Comparison of ENCODE assay signal across 24 cellular contexts in genomic region chr12:129848921-129849320, GRCh38. TPM values are rescaled to one million over a fixed set of nuclear protein-coding genes. Genes with fewer than 3 reads are reported as not detected.
A peak's percentile ranks its signal among the peaks of the same experiment; 100 is the strongest.
DNase-seq lines count a peak whose midpoint lies in the region; ATAC-seq, FAIRE-seq and TF ChIP-seq lines count a peak whose summit lies in the region.
"Had no signal": no experiment of that assay in that cellular context is flagged by ENCODE, and none has a peak within 500 bp of the region (broad histone marks: within the 10 kb centered on the region; RNA-seq: fewer than 3 reads in every experiment).

No MANE protein-coding gene starts in this region.

- TF ChIP-seq POLR2A in H54 (IDR thresholded peaks at IDR 0.05; ENCODE audit: low read depth, low read length), result no peak

- peak overlapping the region; percentile 76 for H3K27ac ChIP-seq in astrocyte (ENCODE audit: low read depth, low read length)
- H3K27ac ChIP-seq: A549, GM23248 had no signal

- FAIRE-seq in astrocyte (lab: Jason Lieb, UNC), result no peak
- no peak for FAIRE-seq in H54 (lab: Jason Lieb, UNC)
- FAIRE-seq: A549, GM12891, GM18507 had no signal

- H3K36me3 Mint-ChIP-seq in astrocyte (ENCODE audit: low read depth, unreplicated experiment) (no peaks in the 10 kb centered on the region), neural crest cell (ENCODE audit: low read depth) (no peaks in the 10 kb centered on the region)
- H3K36me3 Mint-ChIP-seq: CD4-positive, alpha-beta memory T cell had no signal

- H3K27me3 ChIP-seq in astrocyte (ENCODE audit: insufficient read depth, low read length), result no peaks in the 10 kb centered on the region

- no peak for ATAC-seq in GM21367 (IDR thresholded peaks at IDR 0.05; ENCODE audit: unreplicated experiment)
- ATAC-seq: A549, HCT116 had no signal

- H3K4me3 ChIP-seq in astrocyte (ENCODE audit: insufficient read depth, low read depth, low read length) (peak overlapping the region; percentile 30), astrocyte of the spinal cord (ENCODE audit: low read depth, low read length) (no peak overlapping the region)
- H3K4me3 ChIP-seq: A549, GM23248 had no signal

- H3K27me3 Mint-ChIP-seq in astrocyte (ENCODE audit: low read depth, unreplicated experiment) (no peaks in the 10 kb centered on the region), neural crest cell (ENCODE audit: low read depth) (no peaks in the 10 kb centered on the region)
- H3K27me3 Mint-ChIP-seq: CD4-positive, alpha-beta memory T cell had no signal

- no peaks in the 10 kb centered on the region for H3K36me3 ChIP-seq in astrocyte (ENCODE audit: insufficient read depth, low read length)

- no peak overlapping the region for H3K27ac Mint-ChIP-seq in astrocyte (ENCODE audit: unreplicated experiment)
- peak overlapping the region; percentile 50 for H3K27ac Mint-ChIP-seq in neural crest cell (ENCODE audit: unreplicated experiment)
- H3K27ac Mint-ChIP-seq: CD4-positive, alpha-beta memory T cell had no signal

- intact Hi-C loops in head of caudate nucleus (cut with DNase I), result no loop called here

- H3K9me3 Mint-ChIP-seq in astrocyte (ENCODE audit: unreplicated experiment) (peaks cover 3% of the 10 kb centered on the region), neural crest cell (no peaks in the 10 kb centered on the region)
- H3K9me3 Mint-ChIP-seq: H9 had no signal

- peak overlapping the region; percentile 74 for H3K4me2 ChIP-seq in astrocyte (ENCODE audit: low read length)
- H3K4me2 ChIP-seq: A549 had no signal

- DNase-seq in RPMI7951 (ENCODE audit: low read depth) (peak; percentile 20), astrocyte (ENCODE audit: low read depth) (peak; percentile 80), astrocyte of the spinal cord (ENCODE audit: low read depth, low spot score) (peak; percentile 60), neural crest cell (ENCODE audit: low read depth, low spot score) (no peak), H54 (ENCODE audit: insufficient read length, low spot score) (no peak), head of caudate nucleus (no peak)
- DNase-seq in activated T-cell treated with anti-CD3 and anti-CD28 coated beads, Interleukin-2, amount 50 U/mL, for 1 hour, result no peak
- DNase-seq: 8988T; ACHN; C1 segment of cervical spinal cord; Calu3; CD4-positive, alpha-beta memory T cell; COR-L47; DMS53; DMS79 treated with DMSO at 0.1 percent for 48 hours; GF-D8; GM23248; H9 had no signal

- H3K4me1 Mint-ChIP-seq in astrocyte (ENCODE audit: low read depth, unreplicated experiment) (no peaks in the 10 kb centered on the region), neural crest cell (peaks cover 20% of the 10 kb centered on the region)
- H3K4me1 Mint-ChIP-seq: CD4-positive, alpha-beta memory T cell had no signal

- TF ChIP-seq CTCF in astrocyte (IDR thresholded peaks at IDR 0.05; ENCODE audit: insufficient read depth, low read depth, low read length) (no peak), astrocyte of the spinal cord (IDR thresholded peaks at IDR 0.05; ENCODE audit: low read depth, low read length) (no peak), neural crest cell (conservative IDR thresholded peaks at IDR 0.05) (no peak)

- H4K20me1 ChIP-seq in astrocyte (ENCODE audit: insufficient read depth, low read length), result no peaks in the 10 kb centered on the region

- in situ Hi-C loops in astrocyte of the spinal cord (cut with HindIII; ENCODE audit: low sequenced_read_pairs), result no loop called here

- H3K9me3 ChIP-seq in astrocyte (ENCODE audit: insufficient read depth, low read depth, low read length), result no peaks in the 10 kb centered on the region
- H3K9me3 ChIP-seq: A549 had no signal

- peak overlapping the region; percentile 58 for H2AFZ ChIP-seq in astrocyte (ENCODE audit: low read depth, low read length)
- H2AFZ ChIP-seq: GM23248 had no signal

- H3K9ac ChIP-seq in astrocyte (ENCODE audit: low read length), result peak overlapping the region; percentile 52
- H3K9ac ChIP-seq: GM23248 had no signal

- peaks cover 2% of the 10 kb centered on the region for H3K79me2 ChIP-seq in astrocyte (ENCODE audit: insufficient read depth, low read length)

- H3K4me3 Mint-ChIP-seq in astrocyte (ENCODE audit: unreplicated experiment) (no peak overlapping the region), neural crest cell (no peak overlapping the region)
- H3K4me3 Mint-ChIP-seq: CD4-positive, alpha-beta memory T cell; H9 had no signal

- peaks cover 33% of the 10 kb centered on the region for H3K4me1 ChIP-seq in astrocyte (ENCODE audit: insufficient read depth, low read length)
- H3K4me1 ChIP-seq: A549 had no signal

RNA-seq across cellular contexts. Expression of gene TMEM132D, which starts 54.9 kb away (rescaled TPM):
- total RNA-seq in RPMI7951 (2014; rRNA removed; shearing (Covaris generic)), result 0.36 and 0.98 TPM in 2 replicates
- not detected in 2 replicates for total RNA-seq in astrocyte
- 0.19 and 0.30 TPM in 2 replicates for total RNA-seq in neural crest cell
- total RNA-seq: Calu3; CD4-positive, alpha-beta memory T cell; G401; GM23248 had no signal

Comparison
In these comparisons a context has a peak if more than half of its experiments do, and no peak if none do; other contexts are left out.
1. DNase-seq: peak in RPMI7951 (single experiment), astrocyte (single experiment) and astrocyte of the spinal cord (single experiment); none in neural crest cell (single experiment), H54 (single experiment), head of caudate nucleus (0 of 42) and activated T-cell treated with anti-CD3 and anti-CD28 coated beads, Interleukin-2, amount 50 U/mL, for 1 hour (single experiment).